ENCODE assay signal across 17 cellular contexts in the genomic region with DNA sequence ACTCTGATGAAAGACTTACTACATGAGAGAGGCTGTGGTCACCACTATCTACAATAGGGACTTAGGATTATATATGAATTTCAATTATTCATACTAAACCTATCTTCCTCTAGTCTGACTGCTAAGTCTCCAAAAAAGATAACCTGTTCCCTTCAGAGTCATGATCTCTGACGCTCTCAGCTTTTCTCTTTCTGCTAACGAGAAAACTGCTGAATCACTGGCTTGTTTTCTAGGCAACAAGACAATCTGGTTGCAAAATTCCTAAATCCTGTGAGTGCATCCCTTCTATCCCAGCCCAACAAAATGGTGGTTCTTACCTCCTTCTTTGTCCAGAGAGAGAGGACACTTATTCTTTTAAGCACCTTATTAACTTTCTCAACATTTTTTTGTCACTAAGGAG.
A peak's percentile ranks its signal among the peaks of the same experiment; 100 is the strongest.
DNase-seq lines count a peak whose midpoint lies in the region; ATAC-seq, FAIRE-seq and TF ChIP-seq lines count a peak whose summit lies in the region.
"Had no signal": no experiment of that assay in that cellular context is flagged by ENCODE, and none has a peak within 500 bp of the region (broad histone marks: within the 10 kb centered on the region; RNA-seq: fewer than 3 reads in every experiment).

No MANE protein-coding gene starts in this region.

- H3K4me1 Mint-ChIP-seq in astrocyte (ENCODE audit: low read depth, unreplicated experiment) = no peaks in the 10 kb centered on the region
- H3K4me1 Mint-ChIP-seq: central memory CD8-positive, alpha-beta T cell had no signal

- H3K27ac ChIP-seq in astrocyte (ENCODE audit: low read depth, low read length) (no peak overlapping the region), lower lobe of right lung (peak overlapping the region; percentile 18), aorta (ENCODE audit: low read depth in 1 of 2, low read length in 2 of 2) (no peak overlapping the region)
- H3K27ac ChIP-seq: spleen had no signal

- H3K9me3 Mint-ChIP-seq in astrocyte (ENCODE audit: unreplicated experiment) = peaks cover 2% of the 10 kb centered on the region
- H3K9me3 Mint-ChIP-seq: central memory CD8-positive, alpha-beta T cell had no signal

- intact Hi-C loops in lower lobe of right lung (cut with DNase I) = no loop called here
- intact Hi-C loops in aorta (cut with DNase I) = no loop called here

- no peaks in the 10 kb centered on the region for H3K79me2 ChIP-seq in astrocyte (ENCODE audit: insufficient read depth, low read length)

- no peak overlapping the region for H2AFZ ChIP-seq in astrocyte (ENCODE audit: low read depth, low read length)

- H3K4me2 ChIP-seq in astrocyte (ENCODE audit: low read length) = no peak overlapping the region

- H3K9me3 ChIP-seq in astrocyte (ENCODE audit: insufficient read depth, low read depth, low read length) (no peaks in the 10 kb centered on the region), lower lobe of right lung (no peaks in the 10 kb centered on the region), aorta (ENCODE audit: control insufficient read depth, low read length) (no peaks in the 10 kb centered on the region)

- H3K27me3 ChIP-seq in astrocyte (ENCODE audit: insufficient read depth, low read length) (peaks cover 2% of the 10 kb centered on the region), lower lobe of right lung (ENCODE audit: low read depth) (no peaks in the 10 kb centered on the region), aorta (ENCODE audit: control insufficient read depth in 1 of 2, insufficient read depth in 2 of 2, low read length in 1 of 2) (no peaks in the 10 kb centered on the region)
- H3K27me3 ChIP-seq: spleen had no signal

- H3K4me1 ChIP-seq in astrocyte (ENCODE audit: insufficient read depth, low read length) (no peaks in the 10 kb centered on the region), lower lobe of right lung (no peaks in the 10 kb centered on the region), aorta (ENCODE audit: control insufficient read depth in 1 of 2, insufficient read depth in 2 of 2, low read length in 2 of 2) (peaks cover 1 to 4% of the 10 kb centered on the region in 2 donors)

- no peak for FAIRE-seq in astrocyte (lab: Jason Lieb, UNC)

- 74 to 81% methylated on average over 2 of the region's 2 CpGs for WGBS in aorta, 2 donors

- H3K4me3 Mint-ChIP-seq in astrocyte (ENCODE audit: unreplicated experiment) = no peak overlapping the region
- H3K4me3 Mint-ChIP-seq: activated naive CD8-positive, alpha-beta T cell treated with anti-CD3 and anti-CD28 coated beads for 36 hours; central memory CD8-positive, alpha-beta T cell had no signal

- peak; percentile 48 for DNase-seq in NOMO-1 treated with DMSO at 0.1 percent for 48 hours (lab: John Stamatoyannopoulos, UW; ENCODE audit: unreplicated experiment)
- DNase-seq in NOMO-1 treated with dmso at 0.1 percent for 144 hours (lab: John Stamatoyannopoulos, UW; ENCODE audit: unreplicated experiment) = no peak
- DNase-seq in astrocyte (ENCODE audit: low read depth) = no peak
- DNase-seq in lower lobe of right lung = no peak
- no peak for DNase-seq in aorta
- DNase-seq in LoVo (ENCODE audit: low spot score) = no peak
- DNase-seq in GM20000 (ENCODE audit: low spot score) = no peak
- DNase-seq: 8988T; activated CD4-positive, alpha-beta T cell treated with anti-CD3 and anti-CD28 coated beads for 4 hours; activated naive CD8-positive, alpha-beta T cell treated with anti-CD3 and anti-CD28 coated beads for 36 hours; NCI-H1048; NK-92 treated with Interleukin-12 subunit alpha and Interleukin-12 subunit beta, amount 100 ng/mL, for 24 hours; occipital lobe; spleen; T-helper 9 cell had no signal

- peak overlapping the region; percentile 7 for H3K27ac Mint-ChIP-seq in astrocyte (ENCODE audit: unreplicated experiment)
- H3K27ac Mint-ChIP-seq: activated naive CD8-positive, alpha-beta T cell treated with anti-CD3 and anti-CD28 coated beads for 36 hours had no signal

- TF ChIP-seq CTCF in astrocyte (IDR thresholded peaks at IDR 0.05; ENCODE audit: insufficient read depth, low read depth, low read length) (no peak), lower lobe of right lung (IDR thresholded peaks at IDR 0.05) (no peak), GM20000 (IDR thresholded peaks at IDR 0.05; ENCODE audit: extremely low read depth, missing control alignments) (no peak)

- H3K4me3 ChIP-seq in astrocyte (ENCODE audit: insufficient read depth, low read depth, low read length) (no peak overlapping the region), lower lobe of right lung (no peak overlapping the region), aorta (ENCODE audit: low read length in 2 of 2) (no peak overlapping the region)
- H3K4me3 ChIP-seq: spleen had no signal

- H3K9ac ChIP-seq in astrocyte (ENCODE audit: low read length) = no peak overlapping the region

- H3K36me3 ChIP-seq in astrocyte (ENCODE audit: insufficient read depth, low read length) = no peaks in the 10 kb centered on the region
- H3K36me3 ChIP-seq in lower lobe of right lung = no peaks in the 10 kb centered on the region
- no peaks in the 10 kb centered on the region for H3K36me3 ChIP-seq in aorta (ENCODE audit: control insufficient read depth in 1 of 2, insufficient read depth in 2 of 2, low read length in 1 of 2)
- H3K36me3 ChIP-seq: spleen had no signal

- H3K36me3 Mint-ChIP-seq in astrocyte (ENCODE audit: low read depth, unreplicated experiment) = no peaks in the 10 kb centered on the region
- H3K36me3 Mint-ChIP-seq: activated naive CD8-positive, alpha-beta T cell treated with anti-CD3 and anti-CD28 coated beads for 36 hours had no signal

- H4K20me1 ChIP-seq in astrocyte (ENCODE audit: insufficient read depth, low read length) = no peaks in the 10 kb centered on the region

- no peaks in the 10 kb centered on the region for H3K27me3 Mint-ChIP-seq in astrocyte (ENCODE audit: low read depth, unreplicated experiment)

- no peak for ATAC-seq in lower lobe of right lung
- ATAC-seq in aorta (ENCODE audit: low FRiP score) = peak; percentile 28
- no peak for ATAC-seq in GM21737 (IDR thresholded peaks at IDR 0.05; ENCODE audit: unreplicated experiment)
